In the genomic region with DNA sequence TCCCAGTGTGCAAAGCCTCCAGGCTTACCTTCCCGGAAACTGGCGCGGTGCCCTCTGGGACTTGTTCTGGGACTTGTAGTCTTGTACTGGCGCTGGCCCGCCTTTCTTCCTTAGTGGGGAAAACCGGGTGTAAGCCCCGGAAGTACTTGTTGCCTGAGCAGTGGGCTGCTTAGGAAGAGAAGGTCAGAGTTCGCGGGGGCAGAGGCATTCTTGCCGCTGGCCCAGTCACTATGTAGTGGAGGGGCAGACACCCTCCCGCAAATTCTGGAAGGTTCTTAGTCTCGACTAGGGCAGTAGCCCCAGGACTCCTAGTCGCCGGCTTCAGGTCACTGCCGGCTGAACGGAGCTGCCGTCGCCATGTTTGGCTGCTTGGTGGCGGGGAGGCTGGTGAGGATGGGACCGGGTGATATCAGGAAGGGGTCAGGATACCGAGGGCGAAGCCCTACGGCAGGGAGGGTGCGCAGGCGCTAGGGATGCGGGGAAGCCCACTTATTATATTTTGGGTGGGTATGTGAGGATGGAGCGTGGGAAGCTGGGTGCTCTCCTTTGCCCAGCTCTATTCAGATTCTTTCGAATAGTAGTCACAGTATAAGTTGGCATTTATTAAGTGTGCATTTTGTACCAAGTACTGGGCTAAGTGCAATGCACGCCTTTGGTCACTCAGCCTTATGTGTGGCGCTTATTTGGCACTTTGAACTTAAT, we compare ENCODE assay signal across 8 cellular contexts. TPM values are rescaled to one million over a fixed set of nuclear protein-coding genes. Genes with fewer than 3 reads are reported as not detected.
DNase-seq lines count a peak whose midpoint lies in the region; ATAC-seq and TF ChIP-seq lines count a peak whose summit lies in the region.

Gene HIKESHI (plus strand): TSS at position 149 of the 702 bp plus-strand sequence. CDS start 209 bp downstream, at position 358.

- intact Hi-C loops in left ventricle myocardium superior (cut with micrococcal nuclease), result no loop called here
- intact Hi-C loops in prostate gland (cut with DNase I), result loop anchor here (5.0 kb wide), 1 partner anchor 55 kb away; no protein-coding TSS in a partner anchor

- peak within 1 kb of the TSS; percentile 68 to 86 for H3K4me3 ChIP-seq in prostate gland
- H3K4me3 ChIP-seq in urinary bladder (ENCODE audit: low read depth, low read length), result peak within 1 kb of the TSS; percentile 65

- ATAC-seq in GM18498 (IDR thresholded peaks at IDR 0.05; ENCODE audit: unreplicated experiment) (peak; percentile 99), HG02938 (IDR thresholded peaks at IDR 0.05; ENCODE audit: unreplicated experiment) (peak; percentile 98), left ventricle myocardium superior (peak; percentile 100)

- H3K27ac ChIP-seq in angular gyrus (ENCODE audit: low read depth, low read length), result peak within 1 kb of the TSS; percentile 87
- peak within 1 kb of the TSS; percentile 74 to 77 for H3K27ac ChIP-seq in prostate gland
- peak within 1 kb of the TSS; percentile 81 for H3K27ac ChIP-seq in urinary bladder (ENCODE audit: low read depth)

- peak in 1 of 4 experiments; percentile 7 for TF ChIP-seq CTCF in prostate gland (IDR thresholded peaks at IDR 0.05)

- no peaks in the 10 kb centered on the region for H3K36me3 ChIP-seq in prostate gland
- no peaks in the 10 kb centered on the region for H3K36me3 ChIP-seq in urinary bladder (ENCODE audit: insufficient read depth)

- H3K4me1 ChIP-seq in prostate gland (replicated peaks) (peaks cover 5% of the 10 kb centered on the region), urinary bladder (ENCODE audit: insufficient read depth) (no peaks in the 10 kb centered on the region)

- DNase-seq in NCI-H187 (lab: John Stamatoyannopoulos, UW), result peak; percentile 91
- DNase-seq in T-helper 2 cell, result peak; percentile 80 to 92 (median 88)
- DNase-seq in left ventricle myocardium superior, result peak; percentile 100
- peak; percentile 100 for DNase-seq in prostate gland (ENCODE audit: low spot score)

- WGBS in prostate gland, result under 1% methylated on average over 30 of the region's 30 CpGs
- WGBS in urinary bladder, result under 1% methylated on average over 30 of the region's 30 CpGs

- H3K9me3 ChIP-seq in prostate gland, result no peaks in the 10 kb centered on the region

- TF ChIP-seq POLR2A in prostate gland (IDR thresholded peaks at IDR 0.05), result peak; percentile 29

- H3K27me3 ChIP-seq in prostate gland (replicated peaks; ENCODE audit: insufficient read depth), result no peaks in the 10 kb centered on the region

RNA-seq across cellular contexts. Expression of gene HIKESHI, which starts in this region (rescaled TPM):
- total RNA-seq in left ventricle myocardium superior (54.1 TPM), prostate gland (10 to 100 TPM; 29.4 to 38.9 TPM), urinary bladder (60.8 TPM)
- 54.7 TPM for polyA plus RNA-seq in urinary bladder

Comparison
In these comparisons a context has a peak if more than half of its experiments do, and no peak if none do; other contexts are left out.
1. Peak in every context shown above with its lines: DNase-seq, ATAC-seq, H3K4me3 ChIP-seq and H3K27ac ChIP-seq.